ENCODE assay signal across 1 cellular context in genomic region chr5:86118542-86118941, GRCh38.
TF ChIP-seq lines count a peak whose summit lies in the region.

No MANE protein-coding gene starts in this region.

TF ChIP-seq in HCT116, 20 proteins besides CTCF, POLR2A, EP300 and RAD21 (continued from another document):
- TF ChIP-seq, protein P1, sequence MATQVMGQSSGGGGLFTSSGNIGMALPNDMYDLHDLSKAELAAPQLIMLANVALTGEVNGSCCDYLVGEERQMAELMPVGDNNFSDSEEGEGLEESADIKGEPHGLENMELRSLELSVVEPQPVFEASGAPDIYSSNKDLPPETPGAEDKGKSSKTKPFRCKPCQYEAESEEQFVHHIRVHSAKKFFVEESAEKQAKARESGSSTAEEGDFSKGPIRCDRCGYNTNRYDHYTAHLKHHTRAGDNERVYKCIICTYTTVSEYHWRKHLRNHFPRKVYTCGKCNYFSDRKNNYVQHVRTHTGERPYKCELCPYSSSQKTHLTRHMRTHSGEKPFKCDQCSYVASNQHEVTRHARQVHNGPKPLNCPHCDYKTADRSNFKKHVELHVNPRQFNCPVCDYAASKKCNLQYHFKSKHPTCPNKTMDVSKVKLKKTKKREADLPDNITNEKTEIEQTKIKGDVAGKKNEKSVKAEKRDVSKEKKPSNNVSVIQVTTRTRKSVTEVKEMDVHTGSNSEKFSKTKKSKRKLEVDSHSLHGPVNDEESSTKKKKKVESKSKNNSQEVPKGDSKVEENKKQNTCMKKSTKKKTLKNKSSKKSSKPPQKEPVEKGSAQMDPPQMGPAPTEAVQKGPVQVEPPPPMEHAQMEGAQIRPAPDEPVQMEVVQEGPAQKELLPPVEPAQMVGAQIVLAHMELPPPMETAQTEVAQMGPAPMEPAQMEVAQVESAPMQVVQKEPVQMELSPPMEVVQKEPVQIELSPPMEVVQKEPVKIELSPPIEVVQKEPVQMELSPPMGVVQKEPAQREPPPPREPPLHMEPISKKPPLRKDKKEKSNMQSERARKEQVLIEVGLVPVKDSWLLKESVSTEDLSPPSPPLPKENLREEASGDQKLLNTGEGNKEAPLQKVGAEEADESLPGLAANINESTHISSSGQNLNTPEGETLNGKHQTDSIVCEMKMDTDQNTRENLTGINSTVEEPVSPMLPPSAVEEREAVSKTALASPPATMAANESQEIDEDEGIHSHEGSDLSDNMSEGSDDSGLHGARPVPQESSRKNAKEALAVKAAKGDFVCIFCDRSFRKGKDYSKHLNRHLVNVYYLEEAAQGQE (IDR thresholded peaks at IDR 0.05; ENCODE audit: low read depth): no peak
TF ChIP-seq in HCT116: peak in this region for 0.
